28 cellular contexts compared by ENCODE assay signal in the genomic region with DNA sequence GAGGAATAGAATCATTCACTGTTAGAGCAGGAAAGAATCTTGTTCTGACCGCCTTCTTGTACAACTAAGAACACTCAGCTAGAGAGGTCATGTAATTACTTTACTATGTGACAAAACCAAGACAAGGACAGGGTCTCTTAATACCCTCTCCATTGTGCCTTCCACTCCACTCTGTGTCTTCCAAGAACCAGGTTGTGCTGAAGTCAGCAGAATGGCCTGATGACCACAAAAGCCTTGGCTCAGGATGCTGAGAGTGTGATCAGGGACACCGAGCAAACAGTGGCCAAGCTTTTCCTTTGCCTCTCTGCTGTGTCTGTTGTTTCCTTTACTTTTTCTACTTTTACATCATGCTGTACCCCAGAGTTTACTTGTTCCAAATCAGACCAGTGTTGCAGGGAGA.
"Had no signal": no experiment of that assay in that cellular context is flagged by ENCODE, and none has a peak within 500 bp of the region (broad histone marks: within the 10 kb centered on the region; RNA-seq: fewer than 3 reads in every experiment).

No MANE protein-coding gene starts in this region.

- H3K27ac ChIP-seq: coronary artery, dorsolateral prefrontal cortex, epithelial cell of prostate, esophagus squamous epithelium, gastrocnemius medialis, heart right ventricle, left lung, lower lobe of right lung had no signal

- FAIRE-seq: colon, endometrium, islet of Langerhans, keratinocyte had no signal

- H3K9me3 ChIP-seq: esophagus squamous epithelium, gastrocnemius medialis, heart right ventricle, left lung, lower lobe of right lung, mucosa of descending colon had no signal

- ATAC-seq: effector memory CD8-positive, alpha-beta T cell; esophagus mucosa; gastrocnemius medialis; heart right ventricle; left cardiac atrium; left lung; left ventricle myocardium superior; lower lobe of right lung; mucosa of descending colon had no signal

- H3K27me3 ChIP-seq: dorsolateral prefrontal cortex, esophagus squamous epithelium, gastrocnemius medialis, heart right ventricle, left lung had no signal

- H3K4me1 ChIP-seq: esophagus squamous epithelium, gastrocnemius medialis, heart right ventricle, left lung, lower lobe of right lung had no signal

- DNase-seq: dermis blood vessel endothelial cell; dorsolateral prefrontal cortex; effector CD4-positive, alpha-beta T cell; effector memory CD8-positive, alpha-beta T cell; endodermal cell; erythroblast; esophagus squamous epithelium; foreskin fibroblast; foreskin melanocyte; gastrocnemius medialis; glutamatergic neuron; head of caudate nucleus; heart right ventricle; hippocampal formation; left cardiac atrium; left lung; left ventricle myocardium superior; lower lobe of right lung; mesenchymal stem cell; mucosa of descending colon; naive B cell had no signal

- H3K4me3 ChIP-seq: coronary artery, dorsolateral prefrontal cortex, esophagus squamous epithelium, gastrocnemius medialis, heart right ventricle, left lung, lower lobe of right lung, mucosa of descending colon had no signal
